In genomic region chr10:117137911-117138642, GRCh38 we compare ENCODE assay signal across 10 cellular contexts. TPM values are rescaled to one million over a fixed set of nuclear protein-coding genes. Genes with fewer than 3 reads are reported as not detected.
A peak's percentile ranks its signal among the peaks of the same experiment; 100 is the strongest.
DNase-seq lines count a peak whose midpoint lies in the region; ATAC-seq and TF ChIP-seq lines count a peak whose summit lies in the region.
"Had no signal": no experiment of that assay in that cellular context is flagged by ENCODE, and none has a peak within 500 bp of the region (broad histone marks: within the 10 kb centered on the region; RNA-seq: fewer than 3 reads in every experiment).

VAX1 (minus strand) TSS chr10:117138270; CDS start chr10:117138056, 214 bp downstream.

- no peaks in the 10 kb centered on the region for H3K36me3 ChIP-seq in ACC112 (ENCODE audit: insufficient read depth, low read length)
- no peaks in the 10 kb centered on the region for H3K36me3 ChIP-seq in H7 (replicated peaks; ENCODE audit: control insufficient read depth, insufficient read depth, low read length)
- no peaks in the 10 kb centered on the region for H3K36me3 ChIP-seq in colonic mucosa
- H3K36me3 ChIP-seq: right lobe of liver had no signal

- H3K27me3 ChIP-seq in ACC112 (ENCODE audit: insufficient read depth, low read length): peaks cover 97% of the 10 kb centered on the region
- H3K27me3 ChIP-seq in H7 (ENCODE audit: control insufficient read depth, insufficient read depth, low read length): peaks cover 98% of the 10 kb centered on the region
- peaks cover 89% of the 10 kb centered on the region for H3K27me3 ChIP-seq in colonic mucosa

- DNase-seq in H7: peak; percentile 82
- no peak for DNase-seq in colonic mucosa
- DNase-seq in naive thymus-derived CD8-positive, alpha-beta T cell: no peak
- no peak for DNase-seq in effector CD8-positive, alpha-beta T cell (lab: John Stamatoyannopoulos, UW)
- DNase-seq in NCI-H2107 treated with DMSO at 0.1 percent for 48 hours (lab: John Stamatoyannopoulos, UW; ENCODE audit: unreplicated experiment): no peak
- DNase-seq in HUDEP-2 (lab: John Stamatoyannopoulos, UW; ENCODE audit: unreplicated experiment in 76 of 76): no peak
- DNase-seq: central memory CD4-positive, alpha-beta T cell had no signal

- peaks cover 38 to 87% (median 56%) of the 10 kb centered on the region in 5 donors for H3K27me3 Mint-ChIP-seq in naive thymus-derived CD8-positive, alpha-beta T cell

- H3K4me1 ChIP-seq in ACC112 (ENCODE audit: control insufficient read depth, insufficient read depth, low read length, unreplicated experiment): no peaks in the 10 kb centered on the region
- peaks cover 11% of the 10 kb centered on the region for H3K4me1 ChIP-seq in colonic mucosa

- H3K27ac Mint-ChIP-seq in naive thymus-derived CD8-positive, alpha-beta T cell: no peak within 1 kb of the TSS

- no peak within 1 kb of the TSS for H3K27ac ChIP-seq in ACC112 (ENCODE audit: low read depth, low read length)
- H3K27ac ChIP-seq in colonic mucosa: no peak within 1 kb of the TSS
- H3K27ac ChIP-seq: right lobe of liver had no signal

- H3K4me3 ChIP-seq in ACC112 (ENCODE audit: low read depth, low read length) (peak within 1 kb of the TSS; percentile 63), H7 (ENCODE audit: insufficient read depth, low read depth, low read length) (peak within 1 kb of the TSS; percentile 36), colonic mucosa (peak within 1 kb of the TSS; percentile 28)

- H3K9me3 ChIP-seq in colonic mucosa: no peaks in the 10 kb centered on the region
- H3K9me3 ChIP-seq: right lobe of liver had no signal

- ATAC-seq in naive thymus-derived CD8-positive, alpha-beta T cell: no peak
- ATAC-seq in GM21825 (IDR thresholded peaks at IDR 0.05; ENCODE audit: unreplicated experiment): no peak

- H3K9ac ChIP-seq in colonic mucosa (ENCODE audit: low read depth in 2 of 2, low read length in 2 of 2): no peak within 1 kb of the TSS

- peaks cover 3 to 35% (median 22%) of the 10 kb centered on the region in 4 donors for H3K4me1 Mint-ChIP-seq in naive thymus-derived CD8-positive, alpha-beta T cell

- peak within 1 kb of the TSS in 7 of 10 donors; percentile 24 to 57 (median 36) for H3K4me3 Mint-ChIP-seq in naive thymus-derived CD8-positive, alpha-beta T cell

- no peaks in the 10 kb centered on the region for H3K79me2 ChIP-seq in ACC112 (ENCODE audit: control insufficient read depth, insufficient read depth, low read length, unreplicated experiment)

- H2AFZ ChIP-seq in ACC112 (ENCODE audit: low read length, unreplicated experiment): no peak within 1 kb of the TSS

- POLR2A ChIA-PET in naive thymus-derived CD8-positive, alpha-beta T cell (lab: Charles Lee): no interaction called here

- peaks cover 0 to 13% (median 0%) of the 10 kb centered on the region in 9 donors for H3K9me3 Mint-ChIP-seq in naive thymus-derived CD8-positive, alpha-beta T cell

- TF ChIP-seq CTCF in colonic mucosa (IDR thresholded peaks at IDR 0.05): no peak

- intact Hi-C loops in colonic mucosa (cut with DNase I): no loop called here

- peaks cover 0 to 15% (median 0%) of the 10 kb centered on the region in 3 donors for H3K36me3 Mint-ChIP-seq in naive thymus-derived CD8-positive, alpha-beta T cell

RNA-seq across cellular contexts. Expression of gene VAX1, which starts in this region (rescaled TPM):
- total RNA-seq in H7 (2014; rRNA removed; shearing (Covaris generic)): 0.62 and 0.81 TPM in 2 replicates
- total RNA-seq in colonic mucosa: not detected
- total RNA-seq in naive thymus-derived CD8-positive, alpha-beta T cell: not detected
- polyA plus RNA-seq in naive thymus-derived CD8-positive, alpha-beta T cell: not detected
- total RNA-seq: right lobe of liver had no signal

Comparison
In these comparisons a context has a peak if more than half of its experiments do, and no peak if none do; other contexts are left out.
1. Peak in DNase-seq and H3K4me3 ChIP-seq in H7; RNA of the gene not detected or under 1 TPM.